ENCODE assay signal across 18 cellular contexts in the genomic region with DNA sequence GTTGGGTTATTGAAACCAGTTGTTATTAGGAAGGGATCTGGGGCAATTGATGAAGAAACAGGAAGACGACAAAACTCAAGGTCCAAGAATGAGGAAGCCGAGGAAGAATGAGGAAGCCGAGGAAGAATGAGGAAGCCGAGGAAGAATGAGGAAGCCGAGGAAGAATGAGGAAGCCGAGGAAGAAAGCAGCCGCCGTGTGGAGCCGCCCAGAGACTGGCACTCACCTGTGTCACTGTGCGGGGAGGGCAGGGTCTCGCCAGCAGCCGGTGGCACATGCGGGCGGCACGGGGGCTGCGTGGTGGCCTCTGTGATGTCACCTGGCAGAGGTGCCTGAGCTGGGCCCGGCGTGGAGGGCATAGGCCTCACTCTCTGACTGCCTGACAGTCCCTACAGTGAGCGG.
DNase-seq lines count a peak whose midpoint lies in the region; ATAC-seq and TF ChIP-seq lines count a peak whose summit lies in the region.
"Had no signal": no experiment of that assay in that cellular context is flagged by ENCODE, and none has a peak within 500 bp of the region (broad histone marks: within the 10 kb centered on the region; RNA-seq: fewer than 3 reads in every experiment).

No MANE protein-coding gene starts in this region.

- H3K27ac Mint-ChIP-seq in CD8-positive, alpha-beta T cell, result no peak overlapping the region
- H3K27ac Mint-ChIP-seq in osteocyte (ENCODE audit: unreplicated experiment), result no peak overlapping the region
- H3K27ac Mint-ChIP-seq: activated B cell treated with CpG ODN at 0.5 μM for 24 hours; activated naive CD4-positive, alpha-beta T cell treated with anti-CD3 and anti-CD28 coated beads for 36 hours; brain; stimulated activated naive CD8-positive, alpha-beta T cell treated with anti-CD3 and anti-CD28 coated beads, Interleukin-15, Interleukin-2, amounts not matched to agents 100 ng/mL and 50 ng/mL, for 24 hours had no signal

- H3K4me1 Mint-ChIP-seq in CD8-positive, alpha-beta T cell (ENCODE audit: low read depth), result no peaks in the 10 kb centered on the region
- no peaks in the 10 kb centered on the region for H3K4me1 Mint-ChIP-seq in osteocyte (ENCODE audit: unreplicated experiment)
- H3K4me1 Mint-ChIP-seq: activated B cell treated with CpG ODN at 0.5 μM for 24 hours had no signal

- TF ChIP-seq POLR2A in adrenal gland (IDR thresholded peaks at IDR 0.05), result no peak

- no peaks in the 10 kb centered on the region for H3K9me2 ChIP-seq in MM.1S (replicated peaks; ENCODE audit: insufficient read depth, low read length)

- H3K4me1 ChIP-seq in adrenal gland (replicated peaks in 1 of 2), result no peaks in the 10 kb centered on the region
- H3K4me1 ChIP-seq in left lung, result peaks cover 7 to 48% of the 10 kb centered on the region in 2 donors
- H3K4me1 ChIP-seq in upper lobe of right lung, result peaks cover 6% of the 10 kb centered on the region
- no peaks in the 10 kb centered on the region for H3K4me1 ChIP-seq in CD8-positive, alpha-beta T cell (ENCODE audit: insufficient read depth, low read length)
- no peaks in the 10 kb centered on the region for H3K4me1 ChIP-seq in MM.1S (ENCODE audit: low read length)

- H3K4me2 ChIP-seq in MM.1S (ENCODE audit: low read depth, low read length), result no peak overlapping the region

- H4K20me1 ChIP-seq in MM.1S (ENCODE audit: insufficient read depth, low read length), result no peaks in the 10 kb centered on the region

- POLR2A ChIA-PET in CD8-positive, alpha-beta T cell (lab: Charles Lee), result no interaction called here

- H3K27me3 Mint-ChIP-seq in CD8-positive, alpha-beta T cell (ENCODE audit: low read depth), result peaks cover 2% of the 10 kb centered on the region
- H3K27me3 Mint-ChIP-seq in osteocyte (ENCODE audit: unreplicated experiment), result no peaks in the 10 kb centered on the region
- H3K27me3 Mint-ChIP-seq: activated B cell treated with CpG ODN at 0.5 μM for 24 hours, brain had no signal

- intact Hi-C loops in adrenal gland (cut with DNase I), result no loop called here
- intact Hi-C loops in left lung (cut with DNase I), result no loop called here
- intact Hi-C loops in upper lobe of right lung (cut with DNase I), result no loop called here
- intact Hi-C loops in CD8-positive, alpha-beta T cell (cut with DNase I, micrococcal nuclease), result no loop called here

- no peaks in the 10 kb centered on the region for H3F3A ChIP-seq in MM.1S (ENCODE audit: insufficient read depth, low read length)

- no peak overlapping the region for H3K9ac ChIP-seq in MM.1S (ENCODE audit: low read length)

- TF ChIP-seq CTCF in adrenal gland (IDR thresholded peaks at IDR 0.05) (no peak), left lung (IDR thresholded peaks at IDR 0.05) (no peak), upper lobe of right lung (IDR thresholded peaks at IDR 0.05) (no peak), osteocyte (IDR thresholded peaks at IDR 0.05) (no peak), MM.1S (IDR thresholded peaks at IDR 0.05; ENCODE audit: low read length) (no peak)
- TF ChIP-seq CTCF in CD8-positive, alpha-beta T cell (IDR thresholded peaks at IDR 0.05), result no peak

- no peaks in the 10 kb centered on the region for H3K36me3 Mint-ChIP-seq in CD8-positive, alpha-beta T cell
- no peaks in the 10 kb centered on the region for H3K36me3 Mint-ChIP-seq in osteocyte (ENCODE audit: unreplicated experiment)
- H3K36me3 Mint-ChIP-seq: brain had no signal

- H3K27me3 ChIP-seq in adrenal gland, result no peaks in the 10 kb centered on the region
- peaks cover 0 to 20% of the 10 kb centered on the region in 2 donors for H3K27me3 ChIP-seq in left lung
- no peaks in the 10 kb centered on the region for H3K27me3 ChIP-seq in upper lobe of right lung
- H3K27me3 ChIP-seq in CD8-positive, alpha-beta T cell (ENCODE audit: insufficient read depth, low read length), result no peaks in the 10 kb centered on the region
- peaks cover 13% of the 10 kb centered on the region for H3K27me3 ChIP-seq in MM.1S (replicated peaks; ENCODE audit: insufficient read depth, low read length)

- 61 to 79% (median 70%) methylated on average over 14 to 19 of the region's 19 CpGs for WGBS in adrenal gland, 4 donors

- H3K9me3 ChIP-seq in adrenal gland (replicated peaks in 1 of 3), result no peaks in the 10 kb centered on the region
- H3K9me3 ChIP-seq in left lung, result no peaks in the 10 kb centered on the region
- H3K9me3 ChIP-seq in upper lobe of right lung, result no peaks in the 10 kb centered on the region
- no peaks in the 10 kb centered on the region for H3K9me3 ChIP-seq in CD8-positive, alpha-beta T cell (ENCODE audit: low read length)
- H3K9me3 ChIP-seq in MM.1S (replicated peaks; ENCODE audit: insufficient read depth, low read length), result no peaks in the 10 kb centered on the region

- peak; percentile 26 for ATAC-seq in left lung
- ATAC-seq in upper lobe of right lung, result peak; percentile 55
- no peak for ATAC-seq in CD8-positive, alpha-beta T cell

- peak; percentile 67 for DNase-seq in MV-4-11 (lab: John Stamatoyannopoulos, UW)
- peak in 4 of 7 donors; percentile 26 to 42 (median 34) for DNase-seq in adrenal gland
- DNase-seq in left lung, result peak; percentile 83 to 93
- peak; percentile 81 for DNase-seq in upper lobe of right lung
- DNase-seq in CD8-positive, alpha-beta T cell, result no peak
- no peak for DNase-seq in osteocyte (ENCODE audit: extremely low spot score, unreplicated experiment)
- DNase-seq in MM.1S, result no peak
- DNase-seq: activated B cell treated with CpG ODN at 0.5 μM for 24 hours; activated naive CD4-positive, alpha-beta T cell treated with anti-CD3 and anti-CD28 coated beads for 36 hours; C1 segment of cervical spinal cord; DND-41; GOT3; NCI-H1417 treated with DMSO at 0.1 percent for 48 hours; NCI-H446 treated with DMSO at 0.1 percent for 48 hours; SW 1271 had no signal

- H3K79me2 ChIP-seq in MM.1S (ENCODE audit: low read length), result no peaks in the 10 kb centered on the region

- H3K36me3 ChIP-seq in adrenal gland (replicated peaks in 1 of 2) (no peaks in the 10 kb centered on the region), left lung (no peaks in the 10 kb centered on the region), upper lobe of right lung (no peaks in the 10 kb centered on the region), MM.1S (replicated peaks; ENCODE audit: insufficient read depth, low read length) (no peaks in the 10 kb centered on the region)
- H3K36me3 ChIP-seq in CD8-positive, alpha-beta T cell (ENCODE audit: insufficient read depth, low read length), result no peaks in the 10 kb centered on the region

- CTCF ChIA-PET in CD8-positive, alpha-beta T cell (lab: Charles Lee), result no interaction called here

- H3K9me3 Mint-ChIP-seq in CD8-positive, alpha-beta T cell, result no peaks in the 10 kb centered on the region
- no peaks in the 10 kb centered on the region for H3K9me3 Mint-ChIP-seq in osteocyte (ENCODE audit: unreplicated experiment)
- H3K9me3 Mint-ChIP-seq: activated B cell treated with CpG ODN at 0.5 μM for 24 hours; activated naive CD4-positive, alpha-beta T cell treated with anti-CD3 and anti-CD28 coated beads for 36 hours; brain; stimulated activated naive CD8-positive, alpha-beta T cell treated with anti-CD3 and anti-CD28 coated beads, Interleukin-15, Interleukin-2, amounts not matched to agents 100 ng/mL and 50 ng/mL, for 24 hours had no signal

- no peak overlapping the region for H2AFZ ChIP-seq in MM.1S (ENCODE audit: low read length)

- H3K27ac ChIP-seq in adrenal gland (peak overlapping the region in 1 of 5 donors; percentile 67), left lung (peak overlapping the region; percentile 22 to 88), upper lobe of right lung (peak overlapping the region; percentile 42), MM.1S (ENCODE audit: low read length) (no peak overlapping the region)
- H3K27ac ChIP-seq in CD8-positive, alpha-beta T cell (ENCODE audit: low read depth, low read length), result no peak overlapping the region

- no peak overlapping the region for H3K4me3 Mint-ChIP-seq in CD8-positive, alpha-beta T cell
- no peak overlapping the region for H3K4me3 Mint-ChIP-seq in osteocyte (ENCODE audit: unreplicated experiment)
- H3K4me3 Mint-ChIP-seq: activated B cell treated with CpG ODN at 0.5 μM for 24 hours; activated naive CD4-positive, alpha-beta T cell treated with anti-CD3 and anti-CD28 coated beads for 36 hours; brain; stimulated activated naive CD8-positive, alpha-beta T cell treated with anti-CD3 and anti-CD28 coated beads, Interleukin-15, Interleukin-2, amounts not matched to agents 100 ng/mL and 50 ng/mL, for 24 hours had no signal

- H3K4me3 ChIP-seq in adrenal gland (no peak overlapping the region), left lung (no peak overlapping the region), upper lobe of right lung (no peak overlapping the region), MM.1S (ENCODE audit: low read length) (no peak overlapping the region)
- no peak overlapping the region for H3K4me3 ChIP-seq in CD8-positive, alpha-beta T cell (ENCODE audit: low read depth, low read length)
- H3K4me3 ChIP-seq: skin epidermis had no signal

Comparison
In these comparisons a context has a peak if more than half of its experiments do, and no peak if none do; other contexts are left out.
1. DNase-seq: peak in MV-4-11 (single experiment), adrenal gland (4 of 7), left lung (2 of 2) and upper lobe of right lung (single experiment); none in CD8-positive, alpha-beta T cell (0 of 7), osteocyte (single experiment) and MM.1S (single experiment).
2. H3K27ac ChIP-seq: peak in left lung (2 of 2) and upper lobe of right lung (single experiment); none in CD8-positive, alpha-beta T cell (single experiment) and MM.1S (single experiment).